ENCODE assay signal across 34 cellular contexts in genomic region chr18:33729556-33729955, GRCh38.
DNase-seq lines count a peak whose midpoint lies in the region; ATAC-seq, FAIRE-seq and TF ChIP-seq lines count a peak whose summit lies in the region.
"Had no signal": no experiment of that assay in that cellular context is flagged by ENCODE, and none has a peak within 500 bp of the region (broad histone marks: within the 10 kb centered on the region; RNA-seq: fewer than 3 reads in every experiment).

No MANE protein-coding gene starts in this region.

- no peak for FAIRE-seq in GM12892 (lab: Jason Lieb, UNC)
- FAIRE-seq: GM18507, urothelium cell line had no signal

- no peak for TF ChIP-seq POLR2A in GM12892 (IDR thresholded peaks at IDR 0.05; ENCODE audit: low read depth, low read length)

- H3K27me3 Mint-ChIP-seq in activated CD4-positive, alpha-beta T cell treated with anti-CD3 and anti-CD28 coated beads, Interleukin-2, amount 10 ng/mL, durations not matched to agents 7 days and 5 days = no peaks in the 10 kb centered on the region
- H3K27me3 Mint-ChIP-seq: activated CD4-positive, alpha-beta T cell treated with anti-CD3 and anti-CD28 coated beads for 36 hours; activated naive CD4-positive, alpha-beta T cell treated with anti-CD3 and anti-CD28 coated beads, Interleukin-2, amount 50 U/mL, for 24 hours; brain; dendritic cell treated with granulocyte-macrophage colony-stimulating factor and Interleukin-4, amounts not matched to agents 40 ng/mL and 50 ng/mL, for 4 days; progenitor cell of endocrine pancreas had no signal

- no peak overlapping the region for H3K27ac Mint-ChIP-seq in activated CD4-positive, alpha-beta T cell treated with anti-CD3 and anti-CD28 coated beads, Interleukin-2, amount 10 ng/mL, durations not matched to agents 7 days and 5 days
- H3K27ac Mint-ChIP-seq: activated CD4-positive, alpha-beta T cell treated with anti-CD3 and anti-CD28 coated beads for 36 hours; activated naive CD4-positive, alpha-beta T cell treated with anti-CD3 and anti-CD28 coated beads, Interleukin-2, amount 50 U/mL, for 24 hours; activated T-helper 2 cell treated with anti-CD3 and anti-CD28 coated beads, Interferon-gamma antibody, Interleukin-2, Interleukin-4, amounts not matched to agents 10 μg/mL and 5 μg/mL and 100 μg/mL, durations not matched to agents 14 hours and 24 hours and 36 hours; brain; dendritic cell treated with granulocyte-macrophage colony-stimulating factor and Interleukin-4, amounts not matched to agents 40 ng/mL and 50 ng/mL, for 4 days; immature natural killer cell; natural killer cell; progenitor cell of endocrine pancreas had no signal

- POLR2A ChIA-PET in activated CD4-positive, alpha-beta T cell treated with anti-CD3 and anti-CD28 coated beads, Interleukin-2, amount 10 ng/mL, durations not matched to agents 7 days and 5 days (lab: Charles Lee) = no interaction called here

- CTCF ChIA-PET in activated CD4-positive, alpha-beta T cell treated with anti-CD3 and anti-CD28 coated beads, Interleukin-2, amount 10 ng/mL, durations not matched to agents 7 days and 5 days (lab: Charles Lee) = no interaction called here

- ATAC-seq in GM18502 (IDR thresholded peaks at IDR 0.05; ENCODE audit: poor library complexity, unreplicated experiment) (peak; percentile 38), GM19035 (IDR thresholded peaks at IDR 0.05; ENCODE audit: unreplicated experiment) (peak; percentile 57), HG02642 (IDR thresholded peaks at IDR 0.05; ENCODE audit: poor library complexity, unreplicated experiment) (peak; percentile 65), HG03378 (IDR thresholded peaks at IDR 0.05; ENCODE audit: unreplicated experiment) (peak; percentile 55), HG02840 (IDR thresholded peaks at IDR 0.05; ENCODE audit: low FRiP score, unreplicated experiment) (no peak)
- ATAC-seq: activated CD4-positive, alpha-beta T cell treated with anti-CD3 and anti-CD28 coated beads for 36 hours; left cardiac atrium; natural killer cell; right lobe of liver had no signal

- no peaks in the 10 kb centered on the region for H3K36me3 Mint-ChIP-seq in activated CD4-positive, alpha-beta T cell treated with anti-CD3 and anti-CD28 coated beads, Interleukin-2, amount 10 ng/mL, durations not matched to agents 7 days and 5 days (ENCODE audit: low read depth)
- H3K36me3 Mint-ChIP-seq: activated naive CD4-positive, alpha-beta T cell treated with anti-CD3 and anti-CD28 coated beads, Interleukin-2, amount 50 U/mL, for 24 hours; immature natural killer cell; natural killer cell had no signal

- DNase-seq in NCI-H1105 treated with DMSO at 0.1 percent for 48 hours (lab: John Stamatoyannopoulos, UW) (no peak), GM12892 (ENCODE audit: insufficient read length) (no peak)
- no peak for DNase-seq in activated CD4-positive, alpha-beta T cell treated with anti-CD3 and anti-CD28 coated beads, Interleukin-2, amount 10 ng/mL, durations not matched to agents 7 days and 5 days
- DNase-seq: activated CD4-positive, alpha-beta T cell treated with anti-CD3 and anti-CD28 coated beads for 36 hours; amniotic stem cell; Calu3; DMS79 treated with DMSO at 0.1 percent for 48 hours; erythroblast; GDM1; immature natural killer cell; Kasumi-1; left cardiac atrium; MV-4-11; natural killer cell; NCI-H748 treated with DMSO at 0.1 percent for 48 hours; nucleus accumbens; right lobe of liver; RPMI8226; spleen; stimulated activated CD8-positive, alpha-beta memory T cell treated with anti-CD3 and anti-CD28 coated beads, Interleukin-4, amount 100 ng/mL, for 48 hours; stomach; T1000 had no signal

- no peaks in the 10 kb centered on the region for H3K4me1 Mint-ChIP-seq in activated CD4-positive, alpha-beta T cell treated with anti-CD3 and anti-CD28 coated beads, Interleukin-2, amount 10 ng/mL, durations not matched to agents 7 days and 5 days
- H3K4me1 Mint-ChIP-seq: activated CD4-positive, alpha-beta T cell treated with anti-CD3 and anti-CD28 coated beads for 36 hours; activated naive CD4-positive, alpha-beta T cell treated with anti-CD3 and anti-CD28 coated beads, Interleukin-2, amount 50 U/mL, for 24 hours; immature natural killer cell; natural killer cell had no signal

- no peaks in the 10 kb centered on the region for H3K9me3 Mint-ChIP-seq in activated CD4-positive, alpha-beta T cell treated with anti-CD3 and anti-CD28 coated beads, Interleukin-2, amount 10 ng/mL, durations not matched to agents 7 days and 5 days
- H3K9me3 Mint-ChIP-seq: activated T-helper 2 cell treated with anti-CD3 and anti-CD28 coated beads, Interferon-gamma antibody, Interleukin-2, Interleukin-4, amounts not matched to agents 10 μg/mL and 5 μg/mL and 100 μg/mL, durations not matched to agents 14 hours and 24 hours and 36 hours; brain; dendritic cell treated with granulocyte-macrophage colony-stimulating factor and Interleukin-4, amounts not matched to agents 40 ng/mL and 50 ng/mL, for 4 days had no signal

- H3K4me3 Mint-ChIP-seq in activated CD4-positive, alpha-beta T cell treated with anti-CD3 and anti-CD28 coated beads, Interleukin-2, amount 10 ng/mL, durations not matched to agents 7 days and 5 days = no peak overlapping the region
- H3K4me3 Mint-ChIP-seq: activated CD4-positive, alpha-beta T cell treated with anti-CD3 and anti-CD28 coated beads for 36 hours; activated naive CD4-positive, alpha-beta T cell treated with anti-CD3 and anti-CD28 coated beads, Interleukin-2, amount 50 U/mL, for 24 hours; brain; dendritic cell treated with granulocyte-macrophage colony-stimulating factor and Interleukin-4, amounts not matched to agents 40 ng/mL and 50 ng/mL, for 4 days; immature natural killer cell; natural killer cell had no signal
